In genomic region chr3:187952849-187953248, GRCh38 we compare ENCODE assay signal across 10 cellular contexts.
"Had no signal": no experiment of that assay in that cellular context is flagged by ENCODE, and none has a peak within 500 bp of the region (broad histone marks: within the 10 kb centered on the region; RNA-seq: fewer than 3 reads in every experiment).

No MANE protein-coding gene starts in this region.

- DNase-seq: activated CD4-positive, alpha-beta T cell treated with anti-CD3 and anti-CD28 coated beads, Interleukin-2, amount 50 U/mL, for 1 hour; activated naive CD4-positive, alpha-beta T cell treated with anti-CD3 and anti-CD28 coated beads, Interleukin-2, amount 10 ng/mL, durations not matched to agents 7 days and 5 days; adrenal gland; caudate nucleus; colonic mucosa; kidney glomerular epithelial cell; ovary; stimulated activated CD4-positive, alpha-beta T cell treated with anti-CD3 and anti-CD28 coated beads, Interleukin-4, amount 100 ng/mL, for 1 hour; stimulated activated CD8-positive, alpha-beta memory T cell treated with anti-CD3 and anti-CD28 coated beads, Interleukin-4, amount 100 ng/mL, for 48 hours; upper lobe of right lung had no signal

- H3K36me3 ChIP-seq: adrenal gland, colonic mucosa, ovary, upper lobe of right lung had no signal

- H3K9me3 ChIP-seq: adrenal gland, colonic mucosa, ovary, upper lobe of right lung had no signal

- H3K4me3 ChIP-seq: adrenal gland, colonic mucosa, ovary, upper lobe of right lung had no signal

- H3K27ac ChIP-seq: adrenal gland, colonic mucosa, ovary, upper lobe of right lung had no signal

- H3K4me1 ChIP-seq: colonic mucosa had no signal

- H3K27me3 ChIP-seq: adrenal gland, colonic mucosa, ovary, upper lobe of right lung had no signal
